ENCODE assay signal across 9 cellular contexts in genomic region chr6:116571683-116572000, GRCh38. TPM values are rescaled to one million over a fixed set of nuclear protein-coding genes. Genes with fewer than 3 reads are reported as not detected.
DNase-seq lines count a peak whose midpoint lies in the region; ATAC-seq and TF ChIP-seq lines count a peak whose summit lies in the region.
"Had no signal": no experiment of that assay in that cellular context is flagged by ENCODE, and none has a peak within 500 bp of the region (broad histone marks: within the 10 kb centered on the region; RNA-seq: fewer than 3 reads in every experiment).

No MANE protein-coding gene starts in this region.

- peak overlapping the region; percentile 90 for H3K27ac ChIP-seq in psoas muscle

- H3K9me3 Mint-ChIP-seq in T-cell, result no peaks in the 10 kb centered on the region

- H3K36me3 Mint-ChIP-seq in T-cell, result peaks cover 16% of the 10 kb centered on the region

- no peaks in the 10 kb centered on the region for H3K4me1 ChIP-seq in ES-I3 (ENCODE audit: insufficient read depth, low read length)
- peaks cover 28% of the 10 kb centered on the region for H3K4me1 ChIP-seq in psoas muscle

- no peaks in the 10 kb centered on the region for H3K9me3 ChIP-seq in ES-I3 (ENCODE audit: control insufficient read depth, insufficient read depth, low read length)
- H3K9me3 ChIP-seq in psoas muscle, result no peaks in the 10 kb centered on the region

- H3K27me3 ChIP-seq in psoas muscle (ENCODE audit: insufficient read depth in 3 of 3, low read length in 2 of 3), result no peaks in the 10 kb centered on the region

- H3K9ac ChIP-seq in ES-I3 (ENCODE audit: low read depth, low read length), result peak overlapping the region; percentile 96

- POLR2A ChIA-PET in T-cell (lab: Charles Lee), result interaction anchor here (0.5 to 3.6 kb wide), 11 partner anchors 9 to 355 kb away, joined by 3 to 21 read pairs (median 4); partner anchors contain the start of genes TSPYL1 (in 2 of the 2), KPNA5 (in 1 of the 2) and ZUP1 (in 1 of the 2)

- H3K36me3 ChIP-seq in ES-I3 (ENCODE audit: insufficient read depth, low read length) (no peaks in the 10 kb centered on the region), psoas muscle (ENCODE audit: insufficient read depth in 1 of 2, low read depth in 1 of 2) (peaks cover 4 to 24% of the 10 kb centered on the region in 2 donors)

- peak overlapping the region; percentile 97 to 99 for H3K27ac Mint-ChIP-seq in T-cell

- CTCF ChIA-PET in T-cell (lab: Charles Lee), result interaction anchor here (0.5 to 2.3 kb wide), 10 partner anchors 11 to 470 kb away, joined by 3 to 12 read pairs (median 4); no protein-coding TSS in a partner anchor

- peak overlapping the region; percentile 84 for H3K4me3 ChIP-seq in fibroblast of pulmonary artery (replicated peaks; ENCODE audit: low read depth, low read length)
- H3K4me3 ChIP-seq in psoas muscle, result peak overlapping the region; percentile 87

- H3K4me3 Mint-ChIP-seq in T-cell, result peak overlapping the region; percentile 92 to 100 (median 98)

- intact Hi-C loops in psoas muscle (cut with DNase I), result loop anchor here (2.0 to 5.0 kb wide), 2 partner anchors 96 to 291 kb away; partner anchors contain the start of gene ZUP1 (in 1 of the 2)

- TF ChIP-seq CTCF in fibroblast of pulmonary artery (IDR thresholded peaks at IDR 0.05; ENCODE audit: low read length, missing control alignments), result no peak
- TF ChIP-seq CTCF in psoas muscle (IDR thresholded peaks at IDR 0.05), result no peak

- ATAC-seq in T-cell (replicated peaks in 1 of 4) (no peak), psoas muscle (no peak), HG03280 (IDR thresholded peaks at IDR 0.05; ENCODE audit: unreplicated experiment) (no peak), left lobe of liver (no peak)

- H3K27me3 Mint-ChIP-seq in T-cell, result no peaks in the 10 kb centered on the region

- WGBS in psoas muscle, 3 donors, result 0% methylated on average over 12 of the region's 12 CpGs

- H3K4me1 Mint-ChIP-seq in T-cell, result peaks cover 56 to 63% (median 56%) of the 10 kb centered on the region in 3 donors

- no peak for DNase-seq in T-cell
- no peak for DNase-seq in fibroblast of pulmonary artery (ENCODE audit: low read depth)
- DNase-seq in psoas muscle, result no peak
- DNase-seq in NCI-H146 treated with DMSO at 0.1 percent for 48 hours (lab: John Stamatoyannopoulos, UW; ENCODE audit: unreplicated experiment), result no peak
- DNase-seq in amygdala (lab: John Stamatoyannopoulos, UW), result no peak
- DNase-seq in left lobe of liver (ENCODE audit: low spot score), result no peak

RNA-seq across cellular contexts. Expression of gene RWDD1, which starts 0.3 kb away (rescaled TPM):
- 10 to 100 TPM; 29.3 to 48.9 (median 35.8) TPM for total RNA-seq in T-cell
- 10 to 100 TPM; 49.5 to 71.4 (median 69.3) TPM for total RNA-seq in psoas muscle
- polyA plus RNA-seq in psoas muscle, result 100 to 1,000 TPM in 1 of 3 donors, 10 to 100 TPM in 2; 72.0 to 153 (median 86.5) TPM
- total RNA-seq in left lobe of liver, result 15.2 TPM

RNA-seq across cellular contexts. Expression of gene CALHM4, which starts 18.1 kb away (rescaled TPM):
- total RNA-seq in T-cell (not detected), psoas muscle (1 to 10 TPM in 1 of 4 donors, under 1 TPM in 2, not detected in 1; 0.27 to 1.2 (median 0.34) TPM), left lobe of liver (not detected)
- polyA plus RNA-seq in psoas muscle, result under 1 TPM in 2 of 3 donors, not detected in 1; 0.07 to 0.86 TPM
- total RNA-seq: activated CD8-positive, alpha-beta memory T cell treated with anti-CD3 and anti-CD28 coated beads for 36 hours had no signal

RNA-seq across cellular contexts. Expression of gene TRAPPC3L, which starts 26.2 kb away (rescaled TPM):
- not detected for total RNA-seq in T-cell
- total RNA-seq in psoas muscle, result not detected
- polyA plus RNA-seq in psoas muscle, result under 1 TPM; 0.03 to 0.16 (median 0.06) TPM
- total RNA-seq in left lobe of liver, result not detected
- total RNA-seq: activated CD8-positive, alpha-beta memory T cell treated with anti-CD3 and anti-CD28 coated beads for 36 hours had no signal

RNA-seq across cellular contexts. Expression of gene RSPH4A, which starts 44.6 kb away (rescaled TPM):
- under 1 TPM; 0.38 to 0.91 (median 0.43) TPM for total RNA-seq in T-cell
- total RNA-seq in psoas muscle, result under 1 TPM in 3 of 4 donors, not detected in 1; 0.21 to 0.71 (median 0.38) TPM
- under 1 TPM; 0.13 to 0.22 (median 0.14) TPM for polyA plus RNA-seq in psoas muscle
- not detected for total RNA-seq in left lobe of liver
